ENCODE assay signal across 8 cellular contexts in the genomic region with DNA sequence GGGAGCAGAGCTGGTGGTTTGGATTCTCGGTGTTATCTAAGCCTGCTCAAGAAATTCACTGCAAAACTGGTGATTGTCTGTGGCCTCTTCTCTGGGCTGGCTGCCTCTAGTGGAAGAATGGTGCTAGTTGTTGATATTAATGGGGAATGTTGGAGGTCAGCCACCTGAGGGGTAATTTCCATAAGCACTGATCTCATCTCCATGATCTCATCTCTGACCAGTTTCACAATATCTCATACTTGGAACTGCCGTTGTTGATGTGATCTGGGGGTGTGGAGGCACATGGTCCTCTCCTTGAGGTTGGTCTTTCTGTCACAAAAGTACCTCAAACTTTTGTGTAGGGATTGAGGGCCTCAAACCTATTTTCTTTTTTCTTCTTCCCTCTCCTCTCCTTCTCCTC.
DNase-seq lines count a peak whose midpoint lies in the region; ATAC-seq and TF ChIP-seq lines count a peak whose summit lies in the region.

No MANE protein-coding gene starts in this region.

- H3K27ac ChIP-seq in muscle layer of colon (ENCODE audit: low read depth, low read length) (peak overlapping the region; percentile 39), upper lobe of right lung (no peak overlapping the region), testis (no peak overlapping the region)

- no peak overlapping the region for H3K9ac ChIP-seq in muscle layer of colon (ENCODE audit: low read length)

- no peak for TF ChIP-seq POLR2A in testis (IDR thresholded peaks at IDR 0.05)

- DNase-seq in GM06990 (ENCODE audit: extremely low read depth, insufficient read length) (peak; percentile 42), HK-2 (ENCODE audit: unreplicated experiment) (peak; percentile 14), brain pericyte (ENCODE audit: low read depth, low spot score) (peak; percentile 39), upper lobe of right lung (no peak), posterior vena cava (ENCODE audit: low spot score) (no peak), testis (no peak)

- WGBS in testis, 2 donors: 55 to 77% methylated on average over 2 of the region's 2 CpGs

- H3K4me1 ChIP-seq in muscle layer of colon (ENCODE audit: insufficient read depth, low read length) (peaks cover 9% of the 10 kb centered on the region), upper lobe of right lung (no peaks in the 10 kb centered on the region), testis (no peaks in the 10 kb centered on the region)

- H3K4me3 ChIP-seq in GM06990 (replicated peaks; ENCODE audit: low read depth, low read length) (no peak overlapping the region), muscle layer of colon (ENCODE audit: low read depth in 1 of 2, low read length in 2 of 2) (no peak overlapping the region), upper lobe of right lung (no peak overlapping the region), testis (no peak overlapping the region)

- peak; percentile 27 for TF ChIP-seq CTCF in GM06990 (IDR thresholded peaks at IDR 0.05; ENCODE audit: insufficient read depth, low read length, poor library complexity, severe bottlenecking)
- no peak for TF ChIP-seq CTCF in upper lobe of right lung (IDR thresholded peaks at IDR 0.05)
- TF ChIP-seq CTCF in testis (IDR thresholded peaks at IDR 0.05): no peak

- ATAC-seq in GM21515 (IDR thresholded peaks at IDR 0.05; ENCODE audit: unreplicated experiment): peak; percentile 64
- ATAC-seq in upper lobe of right lung: no peak

- H3K9me3 ChIP-seq in muscle layer of colon (ENCODE audit: low read length) (no peaks in the 10 kb centered on the region), upper lobe of right lung (no peaks in the 10 kb centered on the region), testis (no peaks in the 10 kb centered on the region)

- no peaks in the 10 kb centered on the region for H3K27me3 ChIP-seq in GM06990 (replicated peaks; ENCODE audit: control insufficient read depth, insufficient read depth, low read length)
- H3K27me3 ChIP-seq in muscle layer of colon (ENCODE audit: control insufficient read depth in 1 of 2, insufficient read depth in 2 of 2, low read length in 2 of 2): no peaks in the 10 kb centered on the region
- H3K27me3 ChIP-seq in upper lobe of right lung: no peaks in the 10 kb centered on the region
- no peaks in the 10 kb centered on the region for H3K27me3 ChIP-seq in testis

- H3K36me3 ChIP-seq in GM06990 (ENCODE audit: control insufficient read depth, insufficient read depth, low read length): no peaks in the 10 kb centered on the region
- no peaks in the 10 kb centered on the region for H3K36me3 ChIP-seq in muscle layer of colon (ENCODE audit: insufficient read depth, low read length)
- no peaks in the 10 kb centered on the region for H3K36me3 ChIP-seq in upper lobe of right lung
- no peaks in the 10 kb centered on the region for H3K36me3 ChIP-seq in testis (ENCODE audit: low read depth, missing control alignments)

- intact Hi-C loops in upper lobe of right lung (cut with DNase I): no loop called here
- intact Hi-C loops in posterior vena cava (cut with DNase I): no loop called here
- intact Hi-C loops in testis (cut with DNase I; ENCODE audit: low total_unique reads): no loop called here

Comparison
In these comparisons a context has a peak if more than half of its experiments do, and no peak if none do; other contexts are left out.
1. DNase-seq: peak in GM06990 (single experiment), HK-2 (single experiment) and brain pericyte (single experiment); none in upper lobe of right lung (single experiment), posterior vena cava (single experiment) and testis (single experiment).